Comparison of ENCODE assay signal across 8 cellular contexts in genomic region chr6:34223964-34224940, GRCh38. TPM values are rescaled to one million over a fixed set of nuclear protein-coding genes. Genes with fewer than 3 reads are reported as not detected.
DNase-seq lines count a peak whose midpoint lies in the region; ATAC-seq and TF ChIP-seq lines count a peak whose summit lies in the region.

No MANE protein-coding gene starts in this region.

- DNase-seq in COLO829 (ENCODE audit: low spot score): peak; percentile 97
- peak; percentile 90 for DNase-seq in HT-29 (ENCODE audit: low spot score)
- no peak for DNase-seq in NT2/D1 (ENCODE audit: low read depth, low spot score)
- peak; percentile 96 for DNase-seq in activated CD8-positive, alpha-beta memory T cell treated with anti-CD3 and anti-CD28 coated beads, Interleukin-2, amount 50 U/mL, for 4 hours
- DNase-seq in endothelial cell (ENCODE audit: low spot score): peak; percentile 93
- peak; percentile 91 for DNase-seq in midbrain (lab: John Stamatoyannopoulos, UW)
- DNase-seq in stimulated activated CD8-positive, alpha-beta memory T cell treated with anti-CD3 and anti-CD28 coated beads, Interleukin-15, amount 100 ng/mL, for 48 hours (ENCODE audit: low read depth in 2 of 2): peak; percentile 93

- H3K27me3 ChIP-seq in NT2/D1 (ENCODE audit: insufficient read depth, insufficient read length): no peaks in the 10 kb centered on the region

- H3K27ac Mint-ChIP-seq in endothelial cell (ENCODE audit: unreplicated experiment): no peak overlapping the region

- no peaks in the 10 kb centered on the region for H3K36me3 ChIP-seq in NT2/D1 (ENCODE audit: insufficient read depth, insufficient read length, low read length)

- peaks cover 4% of the 10 kb centered on the region for H3K27me3 Mint-ChIP-seq in endothelial cell (ENCODE audit: unreplicated experiment)

- no peaks in the 10 kb centered on the region for H3K36me3 Mint-ChIP-seq in endothelial cell (ENCODE audit: low read depth, unreplicated experiment)

- peaks cover 18% of the 10 kb centered on the region for H3K4me1 ChIP-seq in NT2/D1 (ENCODE audit: insufficient read depth, insufficient read length)

- no peaks in the 10 kb centered on the region for H3K9me3 Mint-ChIP-seq in endothelial cell (ENCODE audit: unreplicated experiment)

- no peaks in the 10 kb centered on the region for H3K9me3 ChIP-seq in NT2/D1 (ENCODE audit: insufficient read depth, low read length)

- peak overlapping the region; percentile 45 for H3K9ac ChIP-seq in NT2/D1 (ENCODE audit: insufficient read length, low read depth)

- peak overlapping the region; percentile 83 for H3K4me3 Mint-ChIP-seq in endothelial cell (ENCODE audit: unreplicated experiment)

- no peak for TF ChIP-seq CTCF in endothelial cell (IDR thresholded peaks at IDR 0.05; ENCODE audit: unreplicated experiment)

- ATAC-seq in GM21360 (IDR thresholded peaks at IDR 0.05; ENCODE audit: unreplicated experiment): peak; percentile 76

- peaks cover 11% of the 10 kb centered on the region for H3K4me1 Mint-ChIP-seq in endothelial cell (ENCODE audit: unreplicated experiment)

- peak overlapping the region; percentile 16 for H3K4me3 ChIP-seq in NT2/D1 (ENCODE audit: insufficient read length, low read depth)

RNA-seq across cellular contexts. Expression of gene HMGA1, which starts 12.4 kb away (rescaled TPM):
- 1,158 and 1,171 TPM in 2 replicates for total RNA-seq in HT-29 (2014; rRNA removed; shearing (Covaris generic))
- 528 TPM for total RNA-seq in endothelial cell (ENCODE audit: unreplicated experiment)

RNA-seq across cellular contexts. Expression of gene SMIM29, which starts 24.6 kb away (rescaled TPM):
- 25.2 and 26.8 TPM in 2 replicates for total RNA-seq in HT-29 (2014; rRNA removed; shearing (Covaris generic))
- 44.3 TPM for total RNA-seq in endothelial cell (ENCODE audit: unreplicated experiment)
